8 cellular contexts compared by ENCODE assay signal in genomic region chr17:8436169-8436932, GRCh38. TPM values are rescaled to one million over a fixed set of nuclear protein-coding genes. Genes with fewer than 3 reads are reported as not detected.
DNase-seq lines count a peak whose midpoint lies in the region; ATAC-seq and TF ChIP-seq lines count a peak whose summit lies in the region.

No MANE protein-coding gene starts in this region.

- TF ChIP-seq CTCF in GM12875 (IDR thresholded peaks at IDR 0.05; ENCODE audit: borderline replicate concordance, insufficient read depth, low read depth, low read length) (no peak), HFFc6 (IDR thresholded peaks at IDR 0.05) (no peak), chondrocyte (IDR thresholded peaks at IDR 0.05) (peak; percentile 36)

- H3K4me1 Mint-ChIP-seq in HFFc6 (ENCODE audit: low read depth) (peaks cover 33% of the 10 kb centered on the region), chondrocyte (ENCODE audit: low read depth) (peaks cover 42% of the 10 kb centered on the region)

- peak; percentile 86 for ATAC-seq in left colon

- H3K9me3 Mint-ChIP-seq in HFFc6 (no peaks in the 10 kb centered on the region), chondrocyte (ENCODE audit: low read depth) (no peaks in the 10 kb centered on the region)

- H3K27ac Mint-ChIP-seq in HFFc6 (peak overlapping the region; percentile 95), chondrocyte (ENCODE audit: unreplicated experiment) (peak overlapping the region; percentile 99)

- H3K27me3 Mint-ChIP-seq in HFFc6 (ENCODE audit: insufficient read depth) (peaks cover 1% of the 10 kb centered on the region), chondrocyte (ENCODE audit: low read depth) (no peaks in the 10 kb centered on the region)

- DNase-seq in HFFc6 (peak; percentile 43), MV-4-11 (lab: John Stamatoyannopoulos, UW) (peak; percentile 17), chondrocyte (ENCODE audit: low spot score) (peak; percentile 92), left colon (peak; percentile 58 to 80), KG1 (lab: John Stamatoyannopoulos, UW) (no peak)
- peak; percentile 25 for DNase-seq in activated CD4-positive, CD25-positive, alpha-beta regulatory T cell treated with anti-CD3 and anti-CD28 coated beads, Interleukin-2, amount 50 U/mL, for 16 hours (ENCODE audit: low read depth, low spot score)
- DNase-seq in stimulated activated CD4-positive, alpha-beta T cell treated with anti-CD3 and anti-CD28 coated beads, Interleukin-2, amount 100 ng/mL, for 24 hours = peak; percentile 69 to 70

- H3K4me3 Mint-ChIP-seq in HFFc6 = peak overlapping the region; percentile 98
- peak overlapping the region; percentile 81 for H3K4me3 Mint-ChIP-seq in chondrocyte (ENCODE audit: unreplicated experiment)

- intact Hi-C loops in left colon (cut with DNase I, micrococcal nuclease) = no loop called here

- H3K36me3 Mint-ChIP-seq in HFFc6 (ENCODE audit: low read depth) = peaks cover 21% of the 10 kb centered on the region
- peaks cover 8% of the 10 kb centered on the region for H3K36me3 Mint-ChIP-seq in chondrocyte (ENCODE audit: low read depth)

- H3K4me3 ChIP-seq in GM12875 (ENCODE audit: low read depth, low read length) = peak overlapping the region; percentile 67

RNA-seq across cellular contexts. Expression of gene NDEL1, which starts 0.7 kb away (rescaled TPM):
- total RNA-seq in HFFc6 (2021; fragmentation: NEBNext Ultra II Directional; extraction: Animal tissue kit (Norgen Biotek cat#: 25700)) = 10 to 100 TPM; 65.4 to 79.1 (median 69.2) TPM
- total RNA-seq in chondrocyte = 112 to 120 TPM (median 115 TPM) in 3 replicates
- 10 to 100 TPM; 52.0 to 65.4 TPM for total RNA-seq in left colon

RNA-seq across cellular contexts. Expression of gene RNF222, which starts 38.7 kb away (rescaled TPM):
- total RNA-seq in HFFc6 (2021; fragmentation: NEBNext Ultra II Directional; extraction: Animal tissue kit (Norgen Biotek cat#: 25700)) = not detected
- total RNA-seq in chondrocyte = not detected in 3 replicates
- not detected for total RNA-seq in left colon

RNA-seq across cellular contexts. Expression of gene RPL26, which starts 53.4 kb away (rescaled TPM):
- 1,000 to 10,000 TPM; 1,301 to 1,432 (median 1,370) TPM for total RNA-seq in HFFc6 (2021; fragmentation: NEBNext Ultra II Directional; extraction: Animal tissue kit (Norgen Biotek cat#: 25700))
- total RNA-seq in chondrocyte = 1,065 to 1,130 TPM (median 1,086 TPM) in 3 replicates
- 1,000 to 10,000 TPM; 1,187 to 1,236 TPM for total RNA-seq in left colon
